ENCODE assay signal across 8 cellular contexts in the genomic region with DNA sequence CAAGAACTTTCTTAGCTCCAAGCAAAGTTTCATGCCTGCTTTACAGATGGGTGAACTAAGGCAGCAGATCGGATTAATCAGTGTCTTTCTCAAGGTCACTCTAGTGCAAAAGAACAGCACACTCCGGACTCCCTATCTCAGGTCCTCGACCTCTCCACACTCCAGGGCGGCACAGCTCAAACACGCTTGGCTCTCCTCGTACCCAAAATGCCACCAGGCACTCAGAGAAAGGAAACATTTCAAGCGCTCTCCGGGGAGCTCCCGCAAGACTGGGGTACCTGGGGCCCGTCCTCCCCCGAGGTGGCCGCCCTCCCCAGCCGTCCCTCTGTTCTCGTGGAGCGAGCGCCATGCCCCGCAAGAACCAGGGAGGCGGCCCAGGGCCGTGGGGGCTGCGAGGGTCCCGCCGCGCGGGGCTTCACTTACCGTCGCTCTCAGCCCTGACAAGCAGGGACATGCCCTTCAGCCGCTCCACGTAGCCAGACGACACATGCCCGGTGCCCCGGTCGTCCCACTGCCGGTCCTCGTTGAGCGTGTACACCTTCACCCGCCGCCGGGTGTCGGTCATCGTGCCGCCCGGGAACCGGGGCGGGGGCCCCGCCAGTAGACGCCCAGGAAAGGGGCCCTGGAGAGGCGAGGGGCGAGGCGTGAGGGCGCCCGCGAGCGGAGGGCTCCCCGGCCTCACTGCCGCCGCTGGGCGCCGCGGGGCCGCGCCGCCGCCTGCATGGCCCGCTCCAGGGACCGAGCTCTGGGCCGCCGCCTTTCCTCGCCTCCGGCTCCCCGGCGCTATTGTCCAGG. TPM values are rescaled to one million over a fixed set of nuclear protein-coding genes. Genes with fewer than 3 reads are reported as not detected.
DNase-seq lines count a peak whose midpoint lies in the region; ATAC-seq, FAIRE-seq and TF ChIP-seq lines count a peak whose summit lies in the region.

No MANE protein-coding gene starts in this region.

- H3K4ac ChIP-seq in H1 (replicated peaks; ENCODE audit: insufficient read length, low read depth, low read length): no peak overlapping the region

- peak overlapping the region; percentile 89 for H4K91ac ChIP-seq in H1 (replicated peaks; ENCODE audit: insufficient read length, low read length)

- H3K9me3 Mint-ChIP-seq in activated CD8-positive, alpha-beta T cell treated with anti-CD3 and anti-CD28 coated beads for 36 hours: no peaks in the 10 kb centered on the region

- H2BK120ac ChIP-seq in H1 (replicated peaks; ENCODE audit: low read depth, low read length): no peak overlapping the region

- peak overlapping the region; percentile 94 to 98 (median 96) for H3K9ac ChIP-seq in H1 (replicated peaks in 1 of 4; ENCODE audit: extremely low read depth in 1 of 4, low read depth in 3 of 4, low read length in 3 of 4)

- CTCF ChIA-PET in activated CD8-positive, alpha-beta T cell treated with anti-CD3 and anti-CD28 coated beads for 36 hours (lab: Charles Lee): interaction anchor here (1.0 to 2.6 kb wide), 5 partner anchors 8 to 488 kb away, joined by 3 to 8 read pairs (median 4); no protein-coding TSS in a partner anchor
- CTCF ChIA-PET in H1 (lab: Charles Lee; ENCODE audit: partially characterized antibody): interaction anchor here (0.9 kb wide), 1 partner anchor 403 kb away, joined by 3 read pairs; no protein-coding TSS in a partner anchor

- TF ChIP-seq CTCF in GM10266 (IDR thresholded peaks at IDR 0.05; ENCODE audit: control insufficient read depth, insufficient read depth, low read depth, missing control alignments): no peak
- TF ChIP-seq CTCF in HFF-Myc (IDR thresholded peaks at IDR 0.05; ENCODE audit: low read depth, low read length, missing control alignments): no peak
- TF ChIP-seq CTCF in activated CD8-positive, alpha-beta T cell treated with anti-CD3 and anti-CD28 coated beads for 36 hours (IDR thresholded peaks at IDR 0.05): no peak
- TF ChIP-seq CTCF in H1 (IDR thresholded peaks at IDR 0.05; ENCODE audit: control extremely low read depth in 1 of 3, insufficient read depth in 1 of 3, low read depth in 1 of 3, low read length in 3 of 3): no peak

- no peak for TF ChIP-seq RAD21 in H1 (IDR thresholded peaks at IDR 0.05 in 1 of 2, conservative IDR thresholded peaks at IDR 0.05 in 1 of 2; ENCODE audit: low read depth in 2 of 2, low read length in 2 of 2)

- no peak for TF ChIP-seq EP300 in H1 (IDR thresholded peaks at IDR 0.05; ENCODE audit: borderline replicate concordance in 1 of 2, low read depth in 2 of 2, low read length in 2 of 2)

- intact Hi-C loops in activated CD8-positive, alpha-beta T cell treated with anti-CD3 and anti-CD28 coated beads for 36 hours (cut with micrococcal nuclease): no loop called here

- peaks cover 44% of the 10 kb centered on the region for H3K36me3 Mint-ChIP-seq in activated CD8-positive, alpha-beta T cell treated with anti-CD3 and anti-CD28 coated beads for 36 hours (ENCODE audit: low read depth)

- H3K27me3 ChIP-seq in H1 (replicated peaks in 1 of 4; ENCODE audit: control insufficient read depth in 3 of 4, extremely low read depth in 1 of 4, insufficient read depth in 3 of 4, low read length in 3 of 4) (no peaks in the 10 kb centered on the region), mononuclear cell (ENCODE audit: insufficient read depth, low read length) (no peaks in the 10 kb centered on the region)

- H2AK5ac ChIP-seq in H1 (ENCODE audit: low read depth, low read length): no peak overlapping the region

- peak overlapping the region; percentile 83 for H3K4me2 ChIP-seq in H1 (ENCODE audit: insufficient read depth in 1 of 2, low read depth in 2 of 2, low read length in 2 of 2)

- H3K36me3 ChIP-seq in H1 (ENCODE audit: control insufficient read depth in 2 of 4, insufficient read depth in 4 of 4, low read length in 3 of 4): peaks cover 0 to 23% (median 0%) of the 10 kb centered on the region in 4 experiments; a peak in 2 of 8 replicates

- H3K14ac ChIP-seq in H1 (ENCODE audit: insufficient read length): no peak overlapping the region

- no peak overlapping the region for H2AFZ ChIP-seq in H1 (ENCODE audit: low read length)

- H3K18ac ChIP-seq in H1 (ENCODE audit: extremely low read depth, low read length): peak overlapping the region; percentile 86

- H2BK12ac ChIP-seq in H1 (ENCODE audit: low read depth, low read length): no peak overlapping the region

- peaks cover 4 to 6% of the 10 kb centered on the region in 2 experiments for H4K20me1 ChIP-seq in H1 (replicated peaks in 1 of 2; ENCODE audit: control insufficient read depth in 1 of 2, insufficient read depth in 2 of 2, low read length in 2 of 2)

- TF ChIP-seq POLR2A in H1 (IDR thresholded peaks at IDR 0.05; ENCODE audit: control extremely low read depth in 1 of 2, low read depth in 2 of 2, low read length in 2 of 2): peak; percentile 38 to 46; a peak in 2 of 3 replicates

- ATAC-seq in activated CD8-positive, alpha-beta T cell treated with anti-CD3 and anti-CD28 coated beads for 36 hours: peak; percentile 1

- WGBS in H1 (ENCODE audit: extremely low coverage in 1 of 2, insufficient coverage in 1 of 2, insufficient read length in 1 of 2, insufficient replicate concordance in 2 of 2, low coverage in 1 of 2, low lambda C conversion rate in 2 of 2, missing lambda C conversion rate in 1 of 2), 2 experiments: 2% methylated on average over 41 of the region's 71 CpGs; no CpG with 5 or more reads in 1 of the 2 experiments

- H3K56ac ChIP-seq in H1 (replicated peaks; ENCODE audit: insufficient read length, low read depth, low read length): peak overlapping the region; percentile 92

- FAIRE-seq in H1 (lab: Jason Lieb, UNC): no peak

- H4K8ac ChIP-seq in H1 (ENCODE audit: extremely low read depth, insufficient read depth, low read length): peak overlapping the region; percentile 100

- H3K27ac Mint-ChIP-seq in activated CD8-positive, alpha-beta T cell treated with anti-CD3 and anti-CD28 coated beads for 36 hours: peak overlapping the region; percentile 96

- H3K4me1 ChIP-seq in H1 (replicated peaks in 1 of 4; ENCODE audit: control insufficient read depth in 3 of 4, insufficient read depth in 4 of 4, low read length in 3 of 4) (peaks cover 0 to 2% (median 0%) of the 10 kb centered on the region in 4 experiments; a peak in 1 of 7 replicates), mononuclear cell (ENCODE audit: insufficient read depth, low read length) (peaks cover 43% of the 10 kb centered on the region)

- no peaks in the 10 kb centered on the region; the same call in 1 of the 2 replicates for H3K79me1 ChIP-seq in H1 (ENCODE audit: low read depth, low read length)

- peaks cover 40 to 54% of the 10 kb centered on the region in 2 experiments for H3K79me2 ChIP-seq in H1 (ENCODE audit: control insufficient read depth in 1 of 2, insufficient read depth in 2 of 2, low read length in 2 of 2)

- no peak overlapping the region for H2BK15ac ChIP-seq in H1 (ENCODE audit: low read length)

- peaks cover 27% of the 10 kb centered on the region for H3K4me1 Mint-ChIP-seq in activated CD8-positive, alpha-beta T cell treated with anti-CD3 and anti-CD28 coated beads for 36 hours (ENCODE audit: low read depth)

- H3K9me3 ChIP-seq in H1 (ENCODE audit: insufficient read depth in 2 of 2, low read depth in 1 of 2, low read length in 1 of 2): no peaks in the 10 kb centered on the region
- H3K9me3 ChIP-seq in mononuclear cell (ENCODE audit: low read depth, low read length): no peaks in the 10 kb centered on the region

- H3K4me3 Mint-ChIP-seq in activated CD8-positive, alpha-beta T cell treated with anti-CD3 and anti-CD28 coated beads for 36 hours: peak overlapping the region; percentile 95

- H3K23ac ChIP-seq in H1 (ENCODE audit: insufficient read length): no peak overlapping the region

- peak overlapping the region; percentile 94 for H2BK5ac ChIP-seq in H1 (ENCODE audit: low read depth, low read length)

- H4K5ac ChIP-seq in H1 (ENCODE audit: insufficient read length, low read depth, low read length): peak overlapping the region; percentile 95

- H3K23me2 ChIP-seq in H1 (ENCODE audit: low read depth, low read length): 0 out of 2 replicates have a peak, but pooled peaks cover 6% of the 10 kb centered on the region

- DNase-seq in GM10266 (ENCODE audit: extremely low spot score) (peak; percentile 45), HFF-Myc (ENCODE audit: extremely low read depth, low read depth) (no peak), NCI-H1105 (lab: John Stamatoyannopoulos, UW) (peak; percentile 22), H1 (ENCODE audit: low read depth in 1 of 2, low spot score in 2 of 2) (peak in 1 of 2 experiments; percentile 64), pons (ENCODE audit: low spot score) (no peak)
- DNase-seq in activated CD8-positive, alpha-beta T cell treated with anti-CD3 and anti-CD28 coated beads for 36 hours: peak; percentile 44
- peak; percentile 5 to 8 for DNase-seq in stimulated activated CD8-positive, alpha-beta memory T cell treated with anti-CD3 and anti-CD28 coated beads, Interleukin-7, amount 100 ng/mL, for 48 hours (ENCODE audit: extremely low read depth in 1 of 2, low read depth in 1 of 2)

- POLR2A ChIA-PET in activated CD8-positive, alpha-beta T cell treated with anti-CD3 and anti-CD28 coated beads for 36 hours (lab: Charles Lee): interaction anchor here (0.6 to 2.2 kb wide), 31 partner anchors 9 to 531 kb away, joined by 3 to 18 read pairs (median 4); a partner anchor contains a TSS
- POLR2A ChIA-PET in H1 (lab: Charles Lee; ENCODE audit: partially characterized antibody): interaction anchor here (0.6 to 3.3 kb wide), 30 partner anchors 8 to 808 kb away, joined by 3 to 27 read pairs (median 4); a partner anchor contains a TSS

- no peak overlapping the region for H2BK20ac ChIP-seq in H1 (ENCODE audit: low read length)

- H3K27ac ChIP-seq in H1 (ENCODE audit: low read depth, low read length): peak overlapping the region; percentile 97

- no peaks in the 10 kb centered on the region for H3K27me3 Mint-ChIP-seq in activated CD8-positive, alpha-beta T cell treated with anti-CD3 and anti-CD28 coated beads for 36 hours

- H3K4me3 ChIP-seq in HFF-Myc (replicated peaks; ENCODE audit: low read depth, low read length): peak overlapping the region; percentile 89
- peak overlapping the region; percentile 70 to 98 (median 94) for H3K4me3 ChIP-seq in H1 (ENCODE audit: extremely low read depth in 1 of 4, insufficient read depth in 2 of 4, low read depth in 3 of 4, low read length in 4 of 4)
- peak overlapping the region; percentile 90 for H3K4me3 ChIP-seq in mononuclear cell (ENCODE audit: low read length)

RNA-seq across cellular contexts. Expression of a gene that starts 0.8 kb away (rescaled TPM):
- 100 to 1,000 TPM; 106 to 111 TPM for total RNA-seq in activated CD8-positive, alpha-beta T cell treated with anti-CD3 and anti-CD28 coated beads for 36 hours
- total RNA-seq in H1 (2021; fragmentation: NEBNext Ultra II Directional; extraction: Animal tissue kit (Norgen Biotek cat#: 25700)): 116 and 122 TPM in 2 replicates
- 30.2 and 31.7 TPM in 2 replicates for polyA plus RNA-seq in H1 (2011; rRNA removed)
- polyA plus RNA-seq in H1 (2011; cell fraction: cytosol; rRNA removed): 43.9 TPM
- polyA plus RNA-seq in H1 (2011; cell fraction: nucleus; rRNA removed): 28.6 TPM
- polyA plus RNA-seq in H1 (2012, experiment 1 of 2): 79.0 to 97.3 TPM (median 92.1 TPM) in 4 replicates
- polyA plus RNA-seq in H1 (2012, experiment 2 of 2): 7.4 TPM
- 61.9 TPM for polyA plus RNA-seq in H1 (2013, experiment 1 of 2)
- polyA plus RNA-seq in H1 (2013, experiment 2 of 2): 59.9 TPM
- polyA minus RNA-seq in H1 (2011; rRNA and poly(A)+ RNA removed): 51.4 and 51.8 TPM in 2 replicates
- polyA minus RNA-seq in H1 (2011; cell fraction: cytosol; rRNA and poly(A)+ RNA removed): 59.7 TPM
- 54.8 TPM for polyA minus RNA-seq in H1 (2011; cell fraction: nucleus; rRNA and poly(A)+ RNA removed)
- 175 TPM for total RNA-seq in mononuclear cell

Comparison
In these comparisons a context has a peak if more than half of its experiments do, and no peak if none do; other contexts are left out.
1. DNase-seq: peak in GM10266 (single experiment), NCI-H1105 (single experiment), activated CD8-positive, alpha-beta T cell treated with anti-CD3 and anti-CD28 coated beads for 36 hours (single experiment) and stimulated activated CD8-positive, alpha-beta memory T cell treated with anti-CD3 and anti-CD28 coated beads, Interleukin-7, amount 100 ng/mL, for 48 hours (2 of 2); none in HFF-Myc (single experiment) and pons (single experiment).
2. Peak in every context shown above with its lines, with median percentiles within 50 percentile points of each other: H3K4me3 ChIP-seq.